1 cellular context compared by ENCODE assay signal in genomic region chr3:69764861-69765260, GRCh38.
TF ChIP-seq lines count a peak whose summit lies in the region.

No MANE protein-coding gene starts in this region.

TF ChIP-seq in SK-N-SH, 30 proteins besides CTCF, POLR2A, EP300 and RAD21 (continued from another document):
- TF ChIP-seq IRF3 (IDR thresholded peaks at IDR 0.05; ENCODE audit: low read depth, low read length) (no peak), JUND (IDR thresholded peaks at IDR 0.05) (no peak), FOSL2 (IDR thresholded peaks at IDR 0.05; ENCODE audit: borderline replicate concordance, low read depth) (no peak), GATA2 (CRISPR knock-in tag; IDR thresholded peaks at IDR 0.05) (no peak), SMC3 (IDR thresholded peaks at IDR 0.05; ENCODE audit: low read depth, low read length) (no peak), RXRA (IDR thresholded peaks at IDR 0.05; ENCODE audit: borderline replicate concordance, low read depth) (no peak), RFX5 (IDR thresholded peaks at IDR 0.05; ENCODE audit: low read length) (no peak), NRF1 (IDR thresholded peaks at IDR 0.05; ENCODE audit: low read depth, low read length) (no peak), TCF12 (IDR thresholded peaks at IDR 0.05) (no peak; the same call in 1 of the 2 replicates), ZBTB33 (IDR thresholded peaks at IDR 0.05; ENCODE audit: borderline replicate concordance, low read depth) (no peak), FOXJ3 (CRISPR knock-in tag; IDR thresholded peaks at IDR 0.05) (no peak)
TF ChIP-seq in SK-N-SH: peak in this region for 0.
